16 cellular contexts compared by ENCODE assay signal in genomic region chr11:46275964-46276641, GRCh38. TPM values are rescaled to one million over a fixed set of nuclear protein-coding genes. Genes with fewer than 3 reads are reported as not detected.
DNase-seq lines count a peak whose midpoint lies in the region; ATAC-seq, FAIRE-seq and TF ChIP-seq lines count a peak whose summit lies in the region.
"Had no signal": no experiment of that assay in that cellular context is flagged by ENCODE, and none has a peak within 500 bp of the region (broad histone marks: within the 10 kb centered on the region; RNA-seq: fewer than 3 reads in every experiment).

No MANE protein-coding gene starts in this region.

- in situ Hi-C loops in Panc1 (cut with HindIII; ENCODE audit: low pct_unique_long_range_greater_than_20kb, low sequenced_read_pairs) = no loop called here

- H3K27me3 ChIP-seq in HUES48 (ENCODE audit: control insufficient read depth, insufficient read depth, low read length) (peaks cover 4% of the 10 kb centered on the region; the same call in 1 of the 2 replicates), Panc1 (ENCODE audit: control insufficient read depth, insufficient read depth, low read length) (no peaks in the 10 kb centered on the region; the same call in 1 of the 2 replicates), rectal smooth muscle tissue (ENCODE audit: control insufficient read depth, insufficient read depth, low read length) (peaks cover 6% of the 10 kb centered on the region)
- H3K27me3 ChIP-seq: SJSA1 had no signal

- H3K27ac ChIP-seq in HUES48 (ENCODE audit: low read depth, low read length) (peak overlapping the region; percentile 5), Panc1 (ENCODE audit: low read length) (peak overlapping the region; percentile 67; the same call in 1 of the 2 replicates), kidney (ENCODE audit: low read depth in 2 of 2, low read length in 2 of 2) (peak overlapping the region; percentile 25 to 40), rectal smooth muscle tissue (ENCODE audit: low read depth, low read length) (no peak overlapping the region)
- H3K27ac ChIP-seq: SJSA1, tibial artery had no signal

- no peak overlapping the region for H3K27ac Mint-ChIP-seq in Calu3 (ENCODE audit: unreplicated experiment)
- H3K27ac Mint-ChIP-seq: activated B cell treated with CpG ODN at 0.5 μM for 24 hours had no signal

- H3K36me3 Mint-ChIP-seq in Calu3 (ENCODE audit: insufficient read depth, unreplicated experiment) = no peaks in the 10 kb centered on the region

- POLR2A ChIA-PET in Panc1 (lab: Charles Lee) = no interaction called here

- no peak for TF ChIP-seq CTCF in Panc1 (IDR thresholded peaks at IDR 0.05)
- TF ChIP-seq CTCF in kidney (IDR thresholded peaks at IDR 0.05; ENCODE audit: borderline replicate concordance, extremely low read depth, insufficient read depth) = no peak
- TF ChIP-seq CTCF in Calu3 (IDR thresholded peaks at IDR 0.05; ENCODE audit: unreplicated experiment) = no peak

- no peak for FAIRE-seq in kidney (lab: Jason Lieb, UNC)

- H3K4me1 ChIP-seq in HUES48 (ENCODE audit: control insufficient read depth, insufficient read depth, low read length) (peaks cover 24% of the 10 kb centered on the region), Panc1 (ENCODE audit: control insufficient read depth, insufficient read depth, low read length) (peaks cover 49% of the 10 kb centered on the region), kidney (ENCODE audit: control insufficient read depth in 1 of 2, insufficient read depth in 1 of 2, low read depth in 1 of 2, low read length in 2 of 2) (peaks cover 9 to 29% of the 10 kb centered on the region in 2 donors), rectal smooth muscle tissue (ENCODE audit: control insufficient read depth, insufficient read depth, low read length) (peaks cover 18% of the 10 kb centered on the region)

- no peaks in the 10 kb centered on the region for H3K36me3 ChIP-seq in HUES48 (ENCODE audit: control insufficient read depth, insufficient read depth, low read length)
- H3K36me3 ChIP-seq in Panc1 (ENCODE audit: control insufficient read depth, insufficient read depth, low read length) = no peaks in the 10 kb centered on the region
- no peaks in the 10 kb centered on the region for H3K36me3 ChIP-seq in kidney (ENCODE audit: control insufficient read depth in 1 of 2, insufficient read depth in 2 of 2, low read length in 2 of 2)
- no peaks in the 10 kb centered on the region for H3K36me3 ChIP-seq in rectal smooth muscle tissue (ENCODE audit: control insufficient read depth, insufficient read depth, low read length)
- H3K36me3 ChIP-seq: tibial artery had no signal

- H3K27me3 Mint-ChIP-seq in Calu3 (ENCODE audit: unreplicated experiment) = peaks cover 75% of the 10 kb centered on the region

- H3K9ac ChIP-seq in HUES48 (ENCODE audit: low read depth, low read length) = no peak overlapping the region
- H3K9ac ChIP-seq in kidney (ENCODE audit: low read length in 2 of 2) = no peak overlapping the region
- no peak overlapping the region for H3K9ac ChIP-seq in rectal smooth muscle tissue (ENCODE audit: low read length)

- DNase-seq in Panc1 (ENCODE audit: low read depth, low spot score) (no peak), kidney (peak; percentile 35), NOMO-1 (lab: John Stamatoyannopoulos, UW; ENCODE audit: unreplicated experiment in 2 of 2) (no peak), pons (ENCODE audit: low spot score) (no peak), Calu3 (no peak)
- DNase-seq in stimulated activated CD4-positive, alpha-beta T cell treated with anti-CD3 and anti-CD28 coated beads, Interleukin-1b, Interleukin-23, amount 100 ng/mL, for 48 hours = no peak
- DNase-seq: activated B cell treated with CpG ODN at 0.5 μM for 24 hours; activated CD8-positive, alpha-beta memory T cell treated with anti-CD3 and anti-CD28 coated beads, Interleukin-2, amount 50 U/mL, for 48 hours; CD8-positive, alpha-beta memory T cell; dermis blood vessel endothelial cell; KG1; NCI-H446; tibial artery had no signal

- CTCF ChIA-PET in Panc1 (lab: Charles Lee) = interaction anchor here (0.6 kb wide), 1 partner anchor 38 kb away, joined by 4 read pairs; no protein-coding TSS in a partner anchor
- CTCF ChIA-PET in Calu3 (lab: Charles Lee) = no interaction called here

- H3K4me3 ChIP-seq in HUES48 (ENCODE audit: low read depth, low read length) = no peak overlapping the region
- H3K4me3 ChIP-seq in Panc1 (ENCODE audit: low read depth in 2 of 2, low read length in 2 of 2) = no peak overlapping the region
- no peak overlapping the region for H3K4me3 ChIP-seq in kidney (ENCODE audit: low read length in 2 of 2)
- peak overlapping the region; percentile 22 for H3K4me3 ChIP-seq in rectal smooth muscle tissue (ENCODE audit: low read length)
- H3K4me3 ChIP-seq: SJSA1, tibial artery had no signal

- no peaks in the 10 kb centered on the region for H3K9me3 Mint-ChIP-seq in Calu3 (ENCODE audit: low read depth, unreplicated experiment)
- H3K9me3 Mint-ChIP-seq: activated B cell treated with CpG ODN at 0.5 μM for 24 hours; CD8-positive, alpha-beta memory T cell had no signal

- H3K9me3 ChIP-seq in HUES48 (ENCODE audit: control insufficient read depth, insufficient read depth, low read length) (no peaks in the 10 kb centered on the region), Panc1 (ENCODE audit: control insufficient read depth, insufficient read depth, low read depth, low read length) (no peaks in the 10 kb centered on the region), kidney (ENCODE audit: control insufficient read depth in 1 of 2, low read length in 2 of 2) (no peaks in the 10 kb centered on the region)
- H3K9me3 ChIP-seq: SJSA1, tibial artery had no signal

- H3K4me3 Mint-ChIP-seq in Calu3 (ENCODE audit: low read depth, unreplicated experiment) = no peak overlapping the region
- H3K4me3 Mint-ChIP-seq: activated B cell treated with CpG ODN at 0.5 μM for 24 hours; CD8-positive, alpha-beta memory T cell had no signal

- ATAC-seq in Panc1 = no peak

- intact Hi-C loops in Panc1 (cut with micrococcal nuclease; ENCODE audit: unreplicated experiment) = no loop called here
- intact Hi-C loops in kidney (cut with DNase I) = no loop called here
- intact Hi-C loops in Calu3 (cut with micrococcal nuclease; ENCODE audit: unreplicated experiment) = no loop called here

- peaks cover 48% of the 10 kb centered on the region for H3K4me1 Mint-ChIP-seq in Calu3 (ENCODE audit: low read depth, unreplicated experiment)

- BruUV-seq in Panc1 (replicated peaks; lab: Mats Ljungman, UMichigan) = no TSS peak
- no TSS peak for BruUV-seq in Calu3 (replicated peaks; lab: Mats Ljungman, UMichigan)

RNA-seq across cellular contexts. Expression of gene CREB3L1, which starts 1.4 kb away (rescaled TPM):
- 35.6 TPM for total RNA-seq in Panc1 (2021; ENCODE audit: unreplicated experiment)
- polyA plus RNA-seq in Panc1 (2012; ENCODE audit: insufficient read length) = 36.3 TPM
- total RNA-seq in kidney = 7.3 TPM
- polyA plus RNA-seq in kidney (ENCODE audit: insufficient read depth, low read depth, low replicate concordance) = 2.5 TPM
- total RNA-seq in Calu3 (2022) = 0.61 TPM in 1 of 2 replicates, not detected in the other
- total RNA-seq: activated B cell treated with CpG ODN at 0.5 μM for 24 hours; CD8-positive, alpha-beta memory T cell had no signal
- polyA plus RNA-seq: CD8-positive, alpha-beta memory T cell had no signal
